8 cellular contexts compared by ENCODE assay signal in the genomic region with DNA sequence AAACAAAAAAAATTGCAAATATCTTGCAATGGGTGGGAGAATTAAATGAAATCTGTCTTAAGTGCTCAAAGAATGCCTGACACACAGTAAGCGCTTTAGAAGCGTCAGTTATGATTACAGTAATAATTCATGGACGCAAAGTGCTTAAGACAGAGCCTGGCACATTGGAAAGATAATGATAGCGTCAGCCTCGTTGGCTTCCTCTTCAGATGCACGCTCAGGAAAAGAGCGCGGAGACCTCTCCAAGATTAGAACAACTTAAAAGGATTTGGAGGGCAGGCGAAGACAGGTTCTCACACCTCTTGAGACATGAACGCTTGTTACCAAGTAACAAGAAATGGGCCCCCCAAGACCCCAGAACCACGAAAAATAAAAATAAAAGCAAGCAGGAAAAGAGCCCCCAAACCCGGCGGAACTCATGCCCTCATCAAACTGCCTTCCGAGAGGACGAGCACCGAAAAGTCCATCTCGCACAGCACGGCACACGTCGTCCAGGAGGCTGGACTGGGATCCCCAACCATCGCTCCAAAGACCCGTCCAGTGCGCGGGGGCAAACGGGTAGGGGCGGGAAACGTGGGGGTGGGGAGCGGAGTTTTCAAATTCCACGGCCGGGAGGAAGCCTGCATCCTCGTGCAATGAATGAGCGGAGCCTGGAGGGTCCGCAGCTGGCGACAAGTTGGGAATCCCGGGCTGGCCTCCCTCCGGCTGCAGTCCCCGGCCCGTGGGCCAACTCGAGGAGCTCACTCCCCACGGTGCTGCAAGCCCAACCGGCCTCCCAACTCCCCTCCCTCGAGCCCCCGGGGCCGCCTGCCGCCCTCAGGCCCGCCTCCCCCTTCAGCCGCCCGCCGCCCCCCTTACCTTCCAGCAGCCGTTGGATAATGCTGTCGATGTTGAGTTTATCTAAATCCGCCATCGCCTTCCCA. TPM values are rescaled to one million over a fixed set of nuclear protein-coding genes. Genes with fewer than 3 reads are reported as not detected.
A peak's percentile ranks its signal among the peaks of the same experiment; 100 is the strongest.
DNase-seq lines count a peak whose midpoint lies in the region; ATAC-seq, FAIRE-seq and TF ChIP-seq lines count a peak whose summit lies in the region.

No MANE protein-coding gene starts in this region.

- ATAC-seq in GM18511 (IDR thresholded peaks at IDR 0.05; ENCODE audit: unreplicated experiment) (peak; percentile 18), HG03439 (IDR thresholded peaks at IDR 0.05; ENCODE audit: unreplicated experiment) (peak; percentile 5), GM18861 (IDR thresholded peaks at IDR 0.05; ENCODE audit: unreplicated experiment) (no peak)

- no peak for DNase-seq in AG10803 (ENCODE audit: low read depth)
- DNase-seq in PC-9: no peak
- DNase-seq in brain microvascular endothelial cell: peak; percentile 9
- peak; percentile 50 for DNase-seq in iris pigment epithelial cell (ENCODE audit: low read depth)
- DNase-seq in small intestine: peak; percentile 59

- FAIRE-seq in small intestine (lab: Jason Lieb, UNC): no peak

- H3K4me3 ChIP-seq in AG10803 (ENCODE audit: low read length): peak overlapping the region; percentile 94
- H3K4me3 ChIP-seq in PC-9: peak overlapping the region; percentile 66
- peak overlapping the region; percentile 89 for H3K4me3 ChIP-seq in brain microvascular endothelial cell (ENCODE audit: low read depth, low read length)
- peak overlapping the region; percentile 94 to 99 for H3K4me3 ChIP-seq in small intestine (ENCODE audit: low read depth in 1 of 2, low read length in 2 of 2)

- WGBS in small intestine, 3 donors: 0 to 1% (median 1%) methylated on average over 45 to 53 of the region's 53 CpGs

- no peak for TF ChIP-seq CTCF in AG10803 (conservative IDR thresholded peaks at IDR 0.05; ENCODE audit: low read length)
- TF ChIP-seq CTCF in PC-9 (conservative IDR thresholded peaks at IDR 0.05): no peak
- no peak for TF ChIP-seq CTCF in brain microvascular endothelial cell (IDR thresholded peaks at IDR 0.05; ENCODE audit: low read depth, low read length, missing control alignments)

- CTCF ChIA-PET in PC-9 (lab: Charles Lee): no interaction called here

- peaks cover 49% of the 10 kb centered on the region for H4K20me1 ChIP-seq in PC-9 (ENCODE audit: insufficient read depth)

- H3K79me2 ChIP-seq in PC-9 (ENCODE audit: low read depth): peaks cover 60% of the 10 kb centered on the region

- no peaks in the 10 kb centered on the region for H3K27me3 ChIP-seq in PC-9 (ENCODE audit: insufficient read depth, low read depth)
- H3K27me3 ChIP-seq in brain microvascular endothelial cell (replicated peaks): no peaks in the 10 kb centered on the region
- no peaks in the 10 kb centered on the region for H3K27me3 ChIP-seq in small intestine (ENCODE audit: control insufficient read depth in 2 of 2, insufficient read depth in 2 of 2, low read length in 2 of 2)

- peak overlapping the region; percentile 91 for H2AFZ ChIP-seq in PC-9

- H3K9me3 ChIP-seq in PC-9 (ENCODE audit: insufficient read depth, low read depth): no peaks in the 10 kb centered on the region
- H3K9me3 ChIP-seq in small intestine (ENCODE audit: control insufficient read depth, low read depth): no peaks in the 10 kb centered on the region

- H3F3A ChIP-seq in PC-9 (ENCODE audit: insufficient read depth, low read depth): peaks cover 15% of the 10 kb centered on the region; the same call in 1 of the 2 replicates

- intact Hi-C loops in PC-9 (cut with micrococcal nuclease; ENCODE audit: unreplicated experiment): no loop called here

- BruUV-seq in PC-9 (replicated peaks; lab: Mats Ljungman, UMichigan): no TSS peak

- in situ Hi-C loops in brain microvascular endothelial cell (cut with HindIII; ENCODE audit: low pct_ligation_motif_present, low sequenced_read_pairs): no loop called here

- H3K36me3 ChIP-seq in PC-9 (ENCODE audit: low read depth) (peaks cover 8% of the 10 kb centered on the region; the same call in 1 of the 2 replicates), brain microvascular endothelial cell (replicated peaks) (no peaks in the 10 kb centered on the region), small intestine (ENCODE audit: control insufficient read depth in 2 of 2, insufficient read depth in 2 of 2, low read length in 2 of 2) (peaks cover 0 to 5% of the 10 kb centered on the region in 2 donors)

- H3K27ac ChIP-seq in PC-9 (peak overlapping the region; percentile 70), brain microvascular endothelial cell (peak overlapping the region; percentile 86), small intestine (ENCODE audit: low read depth in 1 of 2, low read length in 1 of 2) (peak overlapping the region; percentile 94 to 95)

- H3K4me1 ChIP-seq in PC-9 (replicated peaks; ENCODE audit: insufficient read depth) (peaks cover 48% of the 10 kb centered on the region), small intestine (ENCODE audit: control insufficient read depth in 2 of 2, insufficient read depth in 1 of 2, low read depth in 1 of 2, low read length in 1 of 2) (peaks cover 13 to 16% of the 10 kb centered on the region in 2 donors)

- H3K9me2 ChIP-seq in PC-9 (ENCODE audit: insufficient read depth): no peaks in the 10 kb centered on the region

- POLR2A ChIA-PET in PC-9 (lab: Charles Lee; ENCODE audit: unreplicated experiment): interaction anchor here (0.6 to 0.9 kb wide), 2 partner anchors 36 to 93 kb away, joined by 6 to 7 read pairs; no protein-coding TSS in a partner anchor

- peak overlapping the region; percentile 85 for H3K4me2 ChIP-seq in PC-9

RNA-seq across cellular contexts. Expression of a gene that starts 0.6 kb away (rescaled TPM):
- 149 and 170 TPM in 2 replicates for total RNA-seq in PC-9 (2021)
- polyA plus RNA-seq in small intestine: 100 to 1,000 TPM; 135 to 464 (median 420) TPM

RNA-seq across cellular contexts. Expression of a gene that starts 53.1 kb away (rescaled TPM):
- total RNA-seq in PC-9 (2021): 3.4 and 3.6 TPM in 2 replicates
- 1 to 10 TPM; 1.9 to 4.5 (median 2.5) TPM for polyA plus RNA-seq in small intestine

Comparison
In these comparisons a context has a peak if more than half of its experiments do, and no peak if none do; other contexts are left out.
1. DNase-seq: peak in brain microvascular endothelial cell (single experiment), iris pigment epithelial cell (single experiment) and small intestine (single experiment); none in AG10803 (single experiment) and PC-9 (0 of 2).
2. Peak in every context shown above with its lines, with median percentiles within 50 percentile points of each other: H3K4me3 ChIP-seq and H3K27ac ChIP-seq.